Comparison of ENCODE assay signal across 28 cellular contexts in genomic region chr9:87128844-87129493, GRCh38.
"Had no signal": no experiment of that assay in that cellular context is flagged by ENCODE, and none has a peak within 500 bp of the region (broad histone marks: within the 10 kb centered on the region; RNA-seq: fewer than 3 reads in every experiment).

No MANE protein-coding gene starts in this region.

- DNase-seq: hippocampal formation; kidney glomerular epithelial cell; left cardiac atrium; lower lobe of right lung; mammary epithelial cell; mesendoderm; naive B cell; natural killer cell; nucleus accumbens; stimulated activated CD4-positive, alpha-beta T cell treated with anti-CD3 and anti-CD28 coated beads, Interleukin-12 subunit alpha, Interleukin-12 subunit beta, amount 100 ng/mL, for 4 hours; stimulated activated CD4-positive, alpha-beta T cell treated with anti-CD3 and anti-CD28 coated beads, Interleukin-15, amount 100 ng/mL, for 24 hours; stimulated activated CD4-positive, alpha-beta T cell treated with anti-CD3 and anti-CD28 coated beads, Interleukin-2, amount 100 ng/mL, for 24 hours; stimulated activated CD4-positive, alpha-beta T cell treated with anti-CD3 and anti-CD28 coated beads, Interleukin-4, amount 100 ng/mL, for 1 hour; stimulated activated naive B cell treated with anti-CD40 and anti-IgM and Interleukin-4, amounts not matched to agents 10 μg/mL and 1 μg/mL and 100 μg/mL, for 72 hours; stimulated activated naive CD8-positive, alpha-beta T cell treated with anti-CD3 and anti-CD28 coated beads, Interleukin-15, Interleukin-2, amounts not matched to agents 100 U/mL and 50 U/mL, for 24 hours; stomach; testis; thyroid gland; transverse colon; upper lobe of left lung had no signal

- H3K4me3 ChIP-seq: lower lobe of right lung, right atrium auricular region, skin epidermis, stomach, testis, thyroid gland, transverse colon, upper lobe of left lung had no signal

- H3K27me3 Mint-ChIP-seq: progenitor cell of endocrine pancreas had no signal

- H3K4me1 ChIP-seq: lower lobe of right lung, right atrium auricular region, stomach, testis, thyroid gland, transverse colon, upper lobe of left lung had no signal

- H3K27me3 ChIP-seq: right atrium auricular region, stomach, testis, thyroid gland, transverse colon, upper lobe of left lung had no signal

- H3K36me3 ChIP-seq: lower lobe of right lung, right atrium auricular region, stomach, thyroid gland, transverse colon, upper lobe of left lung had no signal

- H3K4me1 Mint-ChIP-seq: naive B cell; natural killer cell; neural crest cell; stimulated activated naive B cell treated with anti-CD40 and anti-IgM and Interleukin-4, amounts not matched to agents 10 μg/mL and 1 μg/mL and 100 μg/mL, for 72 hours had no signal

- H3K36me3 Mint-ChIP-seq: natural killer cell; stimulated activated naive B cell treated with anti-CD40 and anti-IgM and Interleukin-4, amounts not matched to agents 10 μg/mL and 1 μg/mL and 100 μg/mL, for 72 hours had no signal

- ATAC-seq: left cardiac atrium; left lobe of liver; lower lobe of right lung; natural killer cell; sciatic nerve; stimulated activated naive B cell treated with anti-CD40 and anti-IgM and Interleukin-4, amounts not matched to agents 10 μg/mL and 1 μg/mL and 100 μg/mL, for 72 hours; stimulated activated naive CD8-positive, alpha-beta T cell treated with anti-CD3 and anti-CD28 coated beads, Interleukin-15, Interleukin-2, amounts not matched to agents 100 U/mL and 50 U/mL, for 24 hours had no signal

- H3K27ac ChIP-seq: lower lobe of right lung, right atrium auricular region, skin epidermis, stomach, testis, thyroid gland, transverse colon, upper lobe of left lung had no signal

- FAIRE-seq: keratinocyte had no signal

- H3K9me3 Mint-ChIP-seq: natural killer cell had no signal

- H3K27ac Mint-ChIP-seq: mesothelial cell of epicardium; naive B cell; natural killer cell; progenitor cell of endocrine pancreas; stimulated activated naive B cell treated with anti-CD40 and anti-IgM and Interleukin-4, amounts not matched to agents 10 μg/mL and 1 μg/mL and 100 μg/mL, for 72 hours had no signal

- H3K9me3 ChIP-seq: lower lobe of right lung, stomach, testis, thyroid gland, transverse colon, upper lobe of left lung had no signal

- H3K4me3 Mint-ChIP-seq: mesothelial cell of epicardium; naive B cell; natural killer cell; neural crest cell; stimulated activated naive B cell treated with anti-CD40 and anti-IgM and Interleukin-4, amounts not matched to agents 10 μg/mL and 1 μg/mL and 100 μg/mL, for 72 hours had no signal
